ENCODE assay signal across 1 cellular context in the genomic region with DNA sequence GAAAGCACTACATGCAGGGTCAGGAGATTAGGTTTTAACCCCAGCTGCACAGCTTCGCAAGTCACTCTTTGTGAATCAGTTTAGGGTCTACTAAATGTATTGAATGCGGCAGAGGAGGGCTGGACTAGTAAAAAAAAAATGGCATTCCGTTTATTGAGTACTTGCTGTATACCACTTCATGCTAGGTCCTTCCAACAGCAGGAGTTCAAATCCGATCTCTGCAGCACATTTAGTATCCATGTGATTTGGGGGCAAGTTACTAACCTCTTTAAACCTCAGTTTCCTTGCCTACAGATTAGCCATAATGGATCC.
TF ChIP-seq lines count a peak whose summit lies in the region.

No MANE protein-coding gene starts in this region.

TF ChIP-seq in HCT116, 20 proteins besides CTCF, POLR2A, EP300 and RAD21 (continued from another document):
- TF ChIP-seq REST (IDR thresholded peaks at IDR 0.05; ENCODE audit: low read depth) (no peak), SP1 (IDR thresholded peaks at IDR 0.05; ENCODE audit: low read depth) (no peak), POLR2AphosphoS5 (IDR thresholded peaks at IDR 0.05; ENCODE audit: low read depth, low read length) (no peak), CBX3 (IDR thresholded peaks at IDR 0.05; ENCODE audit: low read depth) (no peak), CEBPB (IDR thresholded peaks at IDR 0.05; ENCODE audit: low read depth) (no peak), SIN3A (IDR thresholded peaks at IDR 0.05; ENCODE audit: low read depth) (no peak), YY1 (IDR thresholded peaks at IDR 0.05; ENCODE audit: extremely low read depth, insufficient replicate concordance, low read depth, low read length) (no peak), JUND (IDR thresholded peaks at IDR 0.05) (no peak), EZH2 (IDR thresholded peaks at IDR 0.05) (no peak)
- TF ChIP-seq, protein P1, sequence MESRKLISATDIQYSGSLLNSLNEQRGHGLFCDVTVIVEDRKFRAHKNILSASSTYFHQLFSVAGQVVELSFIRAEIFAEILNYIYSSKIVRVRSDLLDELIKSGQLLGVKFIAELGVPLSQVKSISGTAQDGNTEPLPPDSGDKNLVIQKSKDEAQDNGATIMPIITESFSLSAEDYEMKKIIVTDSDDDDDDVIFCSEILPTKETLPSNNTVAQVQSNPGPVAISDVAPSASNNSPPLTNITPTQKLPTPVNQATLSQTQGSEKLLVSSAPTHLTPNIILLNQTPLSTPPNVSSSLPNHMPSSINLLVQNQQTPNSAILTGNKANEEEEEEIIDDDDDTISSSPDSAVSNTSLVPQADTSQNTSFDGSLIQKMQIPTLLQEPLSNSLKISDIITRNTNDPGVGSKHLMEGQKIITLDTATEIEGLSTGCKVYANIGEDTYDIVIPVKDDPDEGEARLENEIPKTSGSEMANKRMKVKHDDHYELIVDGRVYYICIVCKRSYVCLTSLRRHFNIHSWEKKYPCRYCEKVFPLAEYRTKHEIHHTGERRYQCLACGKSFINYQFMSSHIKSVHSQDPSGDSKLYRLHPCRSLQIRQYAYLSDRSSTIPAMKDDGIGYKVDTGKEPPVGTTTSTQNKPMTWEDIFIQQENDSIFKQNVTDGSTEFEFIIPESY (IDR thresholded peaks at IDR 0.05; ENCODE audit: extremely low read depth, insufficient replicate concordance, low read length): no peak
